In genomic region chr4:87017580-87018061, GRCh38 we compare ENCODE assay signal across 11 cellular contexts.
DNase-seq lines count a peak whose midpoint lies in the region; ATAC-seq, FAIRE-seq and TF ChIP-seq lines count a peak whose summit lies in the region.
"Had no signal": no experiment of that assay in that cellular context is flagged by ENCODE, and none has a peak within 500 bp of the region (broad histone marks: within the 10 kb centered on the region; RNA-seq: fewer than 3 reads in every experiment).

No MANE protein-coding gene starts in this region.

- peak; percentile 64 for ATAC-seq in Right ventricle myocardium inferior
- peak; percentile 89 to 97 for ATAC-seq in activated T-cell treated with anti-CD3 and anti-CD28 coated beads, Interleukin-2, amount 50 U/mL, for 72 hours (replicated peaks in 1 of 2)
- ATAC-seq: body of pancreas had no signal

- peak overlapping the region; percentile 66 to 73 for H3K4me3 Mint-ChIP-seq in activated T-cell treated with anti-CD3 and anti-CD28 coated beads, Interleukin-2, amount 50 U/mL, for 72 hours

- H3K27me3 ChIP-seq in right atrium auricular region (no peaks in the 10 kb centered on the region), transverse colon (no peaks in the 10 kb centered on the region)
- H3K27me3 ChIP-seq: body of pancreas had no signal

- no peaks in the 10 kb centered on the region for H3K27me3 Mint-ChIP-seq in activated T-cell treated with anti-CD3 and anti-CD28 coated beads, Interleukin-2, amount 50 U/mL, for 72 hours (ENCODE audit: low read depth)
- H3K27me3 Mint-ChIP-seq: CD4-positive, alpha-beta memory T cell had no signal

- peaks cover 0 to 74% of the 10 kb centered on the region in 2 donors for H3K4me1 ChIP-seq in right atrium auricular region
- H3K4me1 ChIP-seq in transverse colon, result peaks cover 26 to 74% (median 54%) of the 10 kb centered on the region in 4 donors

- 71 to 78% methylated on average over 8 of the region's 8 CpGs for WGBS in transverse colon (ENCODE audit: low coverage in 1 of 2), 2 donors

- no peak for TF ChIP-seq POLR2A in transverse colon (IDR thresholded peaks at IDR 0.05)

- in situ Hi-C loops in transverse colon (cut with MboI; ENCODE audit: low pct_ligation_motif_present in 1 of 4, low pct_unique_long_range_greater_than_20kb in 1 of 4, low sequenced_read_pairs in 3 of 4), result no loop called here

- H3K27ac Mint-ChIP-seq in activated T-cell treated with anti-CD3 and anti-CD28 coated beads, Interleukin-2, amount 50 U/mL, for 72 hours, result peak overlapping the region; percentile 76

- FAIRE-seq in RCC 7860 (lab: Jason Lieb, UNC), result no peak

- no peaks in the 10 kb centered on the region for H3K9me3 Mint-ChIP-seq in activated T-cell treated with anti-CD3 and anti-CD28 coated beads, Interleukin-2, amount 50 U/mL, for 72 hours

- intact Hi-C loops in Right ventricle myocardium inferior (cut with DNase I) (no loop called here), cardiac septum (cut with DNase I) (no loop called here), transverse colon (cut with DNase I; ENCODE audit: low total_unique reads) (no loop called here)

- peak overlapping the region; percentile 2 to 59 for H3K27ac ChIP-seq in right atrium auricular region
- peak overlapping the region; percentile 20 to 60 (median 53) for H3K27ac ChIP-seq in transverse colon

- H3K36me3 ChIP-seq in right atrium auricular region (no peaks in the 10 kb centered on the region), transverse colon (no peaks in the 10 kb centered on the region)

- peaks cover 93% of the 10 kb centered on the region for H3K4me1 Mint-ChIP-seq in activated T-cell treated with anti-CD3 and anti-CD28 coated beads, Interleukin-2, amount 50 U/mL, for 72 hours (ENCODE audit: low read depth)

- no peak for TF ChIP-seq EP300 in transverse colon (IDR thresholded peaks at IDR 0.05; ENCODE audit: low read depth)

- no peaks in the 10 kb centered on the region for H3K9me3 ChIP-seq in right atrium auricular region
- no peaks in the 10 kb centered on the region for H3K9me3 ChIP-seq in transverse colon
- H3K9me3 ChIP-seq: body of pancreas had no signal

- no peak for TF ChIP-seq CTCF in right atrium auricular region (IDR thresholded peaks at IDR 0.05)
- TF ChIP-seq CTCF in transverse colon (IDR thresholded peaks at IDR 0.05), result no peak

- H3K4me3 ChIP-seq in right atrium auricular region (no peak overlapping the region), transverse colon (no peak overlapping the region)
- H3K4me3 ChIP-seq: body of pancreas had no signal

- H3K36me3 Mint-ChIP-seq in activated T-cell treated with anti-CD3 and anti-CD28 coated beads, Interleukin-2, amount 50 U/mL, for 72 hours (ENCODE audit: insufficient read depth in 2 of 2), result peaks cover 3% of the 10 kb centered on the region in 2 donors
- H3K36me3 Mint-ChIP-seq: CD4-positive, alpha-beta memory T cell had no signal

- DNase-seq in Right ventricle myocardium inferior (ENCODE audit: missing footprints) (no peak), cardiac septum (ENCODE audit: low spot score) (no peak), right atrium auricular region (ENCODE audit: low spot score) (no peak), transverse colon (no peak), inferior parietal cortex (ENCODE audit: extremely low spot score) (no peak), RCC 7860 (ENCODE audit: low spot score) (no peak), foreskin melanocyte (no peak)
- DNase-seq in activated T-cell treated with anti-CD3 and anti-CD28 coated beads, Interleukin-2, amount 50 U/mL, for 72 hours, result peak in 1 of 2 donors; percentile 47
- DNase-seq: body of pancreas; CD4-positive, alpha-beta memory T cell; NCI-H446 had no signal
